In the genomic region with DNA sequence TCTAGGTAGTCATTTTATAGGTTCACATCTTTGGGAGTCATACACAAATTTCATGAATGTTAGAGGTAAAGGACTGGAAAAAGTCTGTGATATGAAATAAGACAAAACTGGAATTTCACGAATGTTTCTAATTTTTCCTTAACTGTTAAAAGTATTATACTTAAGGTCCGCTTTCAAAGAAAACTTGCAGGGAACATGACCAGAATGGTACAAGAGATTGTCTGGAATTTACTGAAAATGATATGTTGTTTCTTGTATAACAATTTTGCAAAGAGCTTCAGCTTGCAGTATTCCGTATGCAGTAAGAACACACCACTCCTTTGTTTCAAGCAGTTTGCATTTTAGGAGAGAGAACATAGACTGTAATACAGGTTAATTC, we compare ENCODE assay signal across 10 cellular contexts. TPM values are rescaled to one million over a fixed set of nuclear protein-coding genes. Genes with fewer than 3 reads are reported as not detected.
A peak's percentile ranks its signal among the peaks of the same experiment; 100 is the strongest.
DNase-seq lines count a peak whose midpoint lies in the region; ATAC-seq and TF ChIP-seq lines count a peak whose summit lies in the region.
"Had no signal": no experiment of that assay in that cellular context is flagged by ENCODE, and none has a peak within 500 bp of the region (broad histone marks: within the 10 kb centered on the region; RNA-seq: fewer than 3 reads in every experiment).

No MANE protein-coding gene starts in this region.

- H3K4me3 ChIP-seq in DND-41 (ENCODE audit: low read depth in 1 of 2, low read length in 2 of 2) (peak overlapping the region; percentile 88 to 99; a peak in 3 of 4 replicates), MG63 (peak overlapping the region; percentile 93), osteoblast (ENCODE audit: insufficient read depth, low read length) (peak overlapping the region; percentile 93)

- peaks cover 38% of the 10 kb centered on the region for H3K36me3 ChIP-seq in DND-41 (ENCODE audit: insufficient read depth, low read length)
- H3K36me3 ChIP-seq in MG63: peaks cover 48% of the 10 kb centered on the region
- H3K36me3 ChIP-seq in osteoblast (ENCODE audit: insufficient read depth, low read length): peaks cover 34% of the 10 kb centered on the region

- H3K27ac ChIP-seq in DND-41 (ENCODE audit: low read length): peak overlapping the region; percentile 12
- peak overlapping the region; percentile 10 for H3K27ac ChIP-seq in osteoblast (ENCODE audit: low read depth, low read length)

- no peak overlapping the region for H2AFZ ChIP-seq in DND-41 (ENCODE audit: low read depth, low read length)
- no peak overlapping the region for H2AFZ ChIP-seq in osteoblast (ENCODE audit: low read length)

- peaks cover 29% of the 10 kb centered on the region for H3K4me1 Mint-ChIP-seq in chondrocyte (ENCODE audit: low read depth)

- H3K4me1 ChIP-seq in DND-41 (ENCODE audit: insufficient read depth, low read length) (peaks cover 36% of the 10 kb centered on the region), osteoblast (ENCODE audit: insufficient read depth, low read length) (peaks cover 14% of the 10 kb centered on the region)

- peaks cover 53% of the 10 kb centered on the region for H3K79me2 ChIP-seq in DND-41 (ENCODE audit: insufficient read depth, low read length)
- peaks cover 45% of the 10 kb centered on the region for H3K79me2 ChIP-seq in osteoblast (ENCODE audit: insufficient read depth, low read length)

- H3K27me3 ChIP-seq in DND-41 (ENCODE audit: insufficient read depth, low read length, poor library complexity): no peaks in the 10 kb centered on the region
- H3K27me3 ChIP-seq in MG63: no peaks in the 10 kb centered on the region
- H3K27me3 ChIP-seq in osteoblast (ENCODE audit: insufficient read depth, low read length): no peaks in the 10 kb centered on the region
- H3K27me3 ChIP-seq: esophagus squamous epithelium had no signal

- H3K27ac Mint-ChIP-seq in chondrocyte (ENCODE audit: unreplicated experiment): peak overlapping the region; percentile 63

- ATAC-seq in DND-41 (ENCODE audit: insufficient read depth, low read depth): no peak

- DNase-seq in DND-41 (no peak), MG63 (no peak), chondrocyte (ENCODE audit: low spot score) (no peak), osteoblast (ENCODE audit: insufficient read length, low spot score, missing footprints) (no peak), SW 1271 (lab: John Stamatoyannopoulos, UW) (no peak), hypothalamus (lab: John Stamatoyannopoulos, UW) (no peak), DMS79 (lab: John Stamatoyannopoulos, UW) (no peak)
- no peak for DNase-seq in activated CD4-positive, alpha-beta T cell treated with anti-CD3 and anti-CD28 coated beads, Interleukin-2, amount 50 U/mL, for 1 hour
- DNase-seq: esophagus squamous epithelium, NCI-H1092 had no signal

- H4K20me1 ChIP-seq in DND-41 (ENCODE audit: insufficient read depth, low read length): peaks cover 8% of the 10 kb centered on the region; the same call in 1 of the 2 replicates
- H4K20me1 ChIP-seq in osteoblast (ENCODE audit: insufficient read depth, low read length): peaks cover 30% of the 10 kb centered on the region

- peaks cover 20% of the 10 kb centered on the region for H3K36me3 Mint-ChIP-seq in chondrocyte (ENCODE audit: low read depth)

- H3K9ac ChIP-seq in DND-41 (ENCODE audit: low read depth, low read length): peak overlapping the region; percentile 95

- peak overlapping the region; percentile 92 for H3K4me3 Mint-ChIP-seq in chondrocyte (ENCODE audit: unreplicated experiment)

- TF ChIP-seq CTCF in DND-41 (IDR thresholded peaks at IDR 0.05; ENCODE audit: borderline replicate concordance, extremely low read depth, low read length, poor library complexity, severe bottlenecking) (no peak), chondrocyte (IDR thresholded peaks at IDR 0.05) (no peak), osteoblast (IDR thresholded peaks at IDR 0.05; ENCODE audit: extremely low read depth, low read depth, low read length) (no peak)

- H3K27me3 Mint-ChIP-seq in chondrocyte (ENCODE audit: low read depth): no peaks in the 10 kb centered on the region

- no peaks in the 10 kb centered on the region for H3K9me3 Mint-ChIP-seq in chondrocyte (ENCODE audit: low read depth)

- peak overlapping the region; percentile 78 for H3K4me2 ChIP-seq in DND-41 (ENCODE audit: insufficient read depth, low read length)
- peak overlapping the region; percentile 90 for H3K4me2 ChIP-seq in osteoblast (ENCODE audit: insufficient read depth, low read length)

- H3K9me3 ChIP-seq in DND-41 (ENCODE audit: insufficient read depth, low read length, severe bottlenecking): no peaks in the 10 kb centered on the region
- no peaks in the 10 kb centered on the region for H3K9me3 ChIP-seq in MG63
- no peaks in the 10 kb centered on the region for H3K9me3 ChIP-seq in osteoblast (ENCODE audit: low read depth, low read length)
- H3K9me3 ChIP-seq: esophagus squamous epithelium had no signal

RNA-seq across cellular contexts. Expression of a gene that starts 1.6 kb away (rescaled TPM):
- total RNA-seq in MG63 (2014; rRNA removed; shearing (Covaris generic); ENCODE audit: low replicate concordance): 108 and 126 TPM in 2 replicates
- total RNA-seq in chondrocyte (82.2 to 103 TPM (median 89.9 TPM) in 3 replicates), osteoblast (76.0 and 86.3 TPM in 2 replicates)

RNA-seq across cellular contexts. Expression of a gene that starts 32.2 kb away (rescaled TPM):
- total RNA-seq in MG63 (2014; rRNA removed; shearing (Covaris generic); ENCODE audit: low replicate concordance): 27.9 and 78.9 TPM in 2 replicates
- 42.6 to 66.5 TPM (median 47.6 TPM) in 3 replicates for total RNA-seq in chondrocyte
- 98.1 and 102 TPM in 2 replicates for total RNA-seq in osteoblast
